ENCODE assay signal across 32 cellular contexts in the genomic region with DNA sequence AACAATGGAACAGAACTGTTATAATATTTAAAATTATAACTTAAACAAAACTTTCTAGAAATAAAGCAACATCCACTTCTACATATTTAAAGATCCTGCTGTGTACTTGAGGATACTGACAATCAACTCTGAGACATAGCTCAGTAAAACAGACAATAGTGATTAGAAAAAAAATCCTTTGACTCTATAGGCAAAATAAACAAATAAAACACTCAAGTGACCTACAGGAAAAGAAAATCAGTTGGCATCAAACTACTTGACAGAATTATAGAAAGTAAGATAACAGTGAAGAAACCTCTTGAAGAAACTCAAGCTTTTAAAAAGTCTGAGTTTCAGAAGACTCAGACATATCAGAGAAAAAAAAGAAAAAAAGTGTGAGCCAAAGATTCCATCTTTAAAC.
"Had no signal": no experiment of that assay in that cellular context is flagged by ENCODE, and none has a peak within 500 bp of the region (broad histone marks: within the 10 kb centered on the region; RNA-seq: fewer than 3 reads in every experiment).

No MANE protein-coding gene starts in this region.

- DNase-seq: activated B cell treated with CpG ODN at 0.5 μM for 24 hours; activated CD4-positive, alpha-beta T cell treated with anti-CD3 and anti-CD28 coated beads for 48 hours; activated CD4-positive, alpha-beta T cell treated with anti-CD3 and anti-CD28 coated beads, Interleukin-2, amount 50 U/mL, for 1 hour; activated CD4-positive, alpha-beta T cell treated with anti-CD3 and anti-CD28 coated beads, Interleukin-2, amount 50 U/mL, for 48 hours; activated CD8-positive, alpha-beta memory T cell treated with anti-CD3 and anti-CD28 coated beads for 24 hours; activated CD8-positive, alpha-beta T cell treated with anti-CD3 and anti-CD28 coated beads for 36 hours; activated effector memory CD4-positive, alpha-beta T cell treated with anti-CD3 and anti-CD28 coated beads, Interleukin-2, amount 50 U/mL, for 16 hours; activated naive CD4-positive, alpha-beta T cell treated with anti-CD3 and anti-CD28 coated beads for 36 hours; activated naive CD8-positive, alpha-beta T cell treated with anti-CD3 and anti-CD28 coated beads for 36 hours; activated naive CD8-positive, alpha-beta T cell treated with anti-CD3 and anti-CD28 coated beads, Interleukin-2, amount 50 U/mL, for 24 hours; activated T-cell treated with anti-CD3 and anti-CD28 coated beads, Interleukin-2, amount 50 U/mL, for 4 hours; adrenal gland; amygdala; aorta; effector memory CD4-positive, alpha-beta T cell; endodermal cell; T-helper 17 cell; T1000; WERI-Rb-1 had no signal

- H3K9me3 Mint-ChIP-seq: activated B cell treated with CpG ODN at 0.5 μM for 24 hours; activated CD8-positive, alpha-beta T cell treated with anti-CD3 and anti-CD28 coated beads for 36 hours; activated naive CD4-positive, alpha-beta T cell treated with anti-CD3 and anti-CD28 coated beads for 36 hours; activated naive CD4-positive, alpha-beta T cell treated with anti-CD3 and anti-CD28 coated beads, Interleukin-2, amount 50 U/mL, for 24 hours; activated naive CD8-positive, alpha-beta T cell treated with anti-CD3 and anti-CD28 coated beads for 36 hours; activated naive CD8-positive, alpha-beta T cell treated with anti-CD3 and anti-CD28 coated beads, Interleukin-2, amount 50 U/mL, for 24 hours; activated T-cell treated with anti-CD3 and anti-CD28 coated beads, Interleukin-2, amount 50 U/mL, for 4 hours; activated T-helper 2 cell treated with anti-CD3 and anti-CD28 coated beads, Interferon-gamma antibody, Interleukin-2, Interleukin-4, amounts not matched to agents 10 μg/mL and 5 μg/mL and 100 μg/mL, durations not matched to agents 14 hours and 24 hours and 36 hours; central memory CD8-positive, alpha-beta T cell; dendritic cell treated with granulocyte-macrophage colony-stimulating factor and Interleukin-4, amounts not matched to agents 40 ng/mL and 50 ng/mL, for 4 days; T-helper 2 cell treated with Interferon-gamma antibody and Interleukin-4, amounts not matched to agents 5 μg/mL and 100 μg/mL, for 36 hours had no signal

- H3K27ac ChIP-seq: adrenal gland, breast epithelium, cardiac muscle cell, coronary artery, dorsolateral prefrontal cortex, WERI-Rb-1 had no signal

- H3K4me3 ChIP-seq: adrenal gland, breast epithelium, cardiac muscle cell, coronary artery, dorsolateral prefrontal cortex had no signal

- H3K27me3 ChIP-seq: adrenal gland, breast epithelium, cardiac muscle cell had no signal

- H3K36me3 ChIP-seq: adrenal gland, breast epithelium, cardiac muscle cell, WERI-Rb-1 had no signal

- H3K4me1 ChIP-seq: adrenal gland, breast epithelium had no signal

- ATAC-seq: activated CD4-positive, CD25-positive, alpha-beta regulatory T cell treated with anti-CD3 and anti-CD28 coated beads, Interleukin-2, amount 50 U/mL, for 24 hours; activated CD8-positive, alpha-beta T cell treated with anti-CD3 and anti-CD28 coated beads for 36 hours; activated naive CD8-positive, alpha-beta T cell treated with anti-CD3 and anti-CD28 coated beads, Interleukin-2, amount 50 U/mL, for 24 hours; activated T-cell treated with anti-CD3 and anti-CD28 coated beads, Interleukin-2, amount 50 U/mL, for 4 hours; esophagus mucosa; T-helper 17 cell had no signal

- H3K27ac Mint-ChIP-seq: activated B cell treated with CpG ODN at 0.5 μM for 24 hours; activated CD8-positive, alpha-beta T cell treated with anti-CD3 and anti-CD28 coated beads for 36 hours; activated naive CD4-positive, alpha-beta T cell treated with anti-CD3 and anti-CD28 coated beads for 36 hours; activated naive CD4-positive, alpha-beta T cell treated with anti-CD3 and anti-CD28 coated beads, Interleukin-2, amount 50 U/mL, for 24 hours; activated naive CD8-positive, alpha-beta T cell treated with anti-CD3 and anti-CD28 coated beads for 36 hours; activated naive CD8-positive, alpha-beta T cell treated with anti-CD3 and anti-CD28 coated beads, Interleukin-2, amount 50 U/mL, for 24 hours; activated T-helper 2 cell treated with anti-CD3 and anti-CD28 coated beads, Interferon-gamma antibody, Interleukin-2, Interleukin-4, amounts not matched to agents 10 μg/mL and 5 μg/mL and 100 μg/mL, durations not matched to agents 14 hours and 24 hours and 36 hours; brain; dendritic cell treated with granulocyte-macrophage colony-stimulating factor and Interleukin-4, amounts not matched to agents 40 ng/mL and 50 ng/mL, for 4 days; endodermal cell; T-helper 17 cell; T-helper 2 cell treated with Interferon-gamma antibody and Interleukin-4, amounts not matched to agents 5 μg/mL and 100 μg/mL, for 36 hours had no signal

- H3K4me1 Mint-ChIP-seq: activated naive CD8-positive, alpha-beta T cell treated with anti-CD3 and anti-CD28 coated beads for 36 hours; brain; central memory CD8-positive, alpha-beta T cell; endodermal cell; T-helper 17 cell had no signal

- FAIRE-seq: frontal cortex had no signal

- H3K27me3 Mint-ChIP-seq: activated B cell treated with CpG ODN at 0.5 μM for 24 hours; activated naive CD4-positive, alpha-beta T cell treated with anti-CD3 and anti-CD28 coated beads, Interleukin-2, amount 50 U/mL, for 24 hours; activated naive CD8-positive, alpha-beta T cell treated with anti-CD3 and anti-CD28 coated beads, Interleukin-2, amount 50 U/mL, for 24 hours; central memory CD8-positive, alpha-beta T cell; T-helper 17 cell had no signal

- H3K9me3 ChIP-seq: adrenal gland, breast epithelium had no signal

- H3K36me3 Mint-ChIP-seq: activated naive CD4-positive, alpha-beta T cell treated with anti-CD3 and anti-CD28 coated beads, Interleukin-2, amount 50 U/mL, for 24 hours; activated naive CD8-positive, alpha-beta T cell treated with anti-CD3 and anti-CD28 coated beads for 36 hours; brain had no signal

- H3K4me3 Mint-ChIP-seq: activated B cell treated with CpG ODN at 0.5 μM for 24 hours; activated CD8-positive, alpha-beta T cell treated with anti-CD3 and anti-CD28 coated beads for 36 hours; activated naive CD4-positive, alpha-beta T cell treated with anti-CD3 and anti-CD28 coated beads for 36 hours; activated naive CD4-positive, alpha-beta T cell treated with anti-CD3 and anti-CD28 coated beads, Interleukin-2, amount 50 U/mL, for 24 hours; activated naive CD8-positive, alpha-beta T cell treated with anti-CD3 and anti-CD28 coated beads for 36 hours; activated naive CD8-positive, alpha-beta T cell treated with anti-CD3 and anti-CD28 coated beads, Interleukin-2, amount 50 U/mL, for 24 hours; activated T-cell treated with anti-CD3 and anti-CD28 coated beads, Interleukin-2, amount 50 U/mL, for 4 hours; brain; central memory CD8-positive, alpha-beta T cell; dendritic cell treated with granulocyte-macrophage colony-stimulating factor and Interleukin-4, amounts not matched to agents 40 ng/mL and 50 ng/mL, for 4 days; endodermal cell; T-helper 17 cell; T-helper 2 cell treated with Interferon-gamma antibody and Interleukin-4, amounts not matched to agents 5 μg/mL and 100 μg/mL, for 36 hours had no signal
